In genomic region chr2:109470121-109470921, GRCh38 we compare ENCODE assay signal across 8 cellular contexts.
DNase-seq lines count a peak whose midpoint lies in the region; ATAC-seq and TF ChIP-seq lines count a peak whose summit lies in the region.

No MANE protein-coding gene starts in this region.

- peaks cover 86% of the 10 kb centered on the region for H3K4me1 Mint-ChIP-seq in osteocyte (ENCODE audit: unreplicated experiment)

- no peaks in the 10 kb centered on the region for H3K27me3 ChIP-seq in brain microvascular endothelial cell (replicated peaks)

- no peaks in the 10 kb centered on the region for H3K27me3 Mint-ChIP-seq in osteocyte (ENCODE audit: unreplicated experiment)

- peak overlapping the region; percentile 1 for H3K4me3 Mint-ChIP-seq in osteocyte (ENCODE audit: unreplicated experiment)

- peak; percentile 81 for ATAC-seq in GM18868 (IDR thresholded peaks at IDR 0.05; ENCODE audit: unreplicated experiment)

- DNase-seq in HK-2 (ENCODE audit: unreplicated experiment): peak; percentile 14
- peak; percentile 40 for DNase-seq in brain microvascular endothelial cell
- peak; percentile 92 for DNase-seq in osteocyte (ENCODE audit: extremely low spot score, unreplicated experiment)
- no peak for DNase-seq in cerebellar cortex (ENCODE audit: low spot score)
- no peak for DNase-seq in HUDEP-2 (lab: John Stamatoyannopoulos, UW; ENCODE audit: unreplicated experiment in 76 of 76)
- DNase-seq in coronary artery (ENCODE audit: low spot score): no peak
- DNase-seq in NCI-H1694 (lab: John Stamatoyannopoulos, UW): no peak

- no peaks in the 10 kb centered on the region for H3K9me3 Mint-ChIP-seq in osteocyte (ENCODE audit: unreplicated experiment)

- H3K27ac Mint-ChIP-seq in osteocyte (ENCODE audit: unreplicated experiment): peak overlapping the region; percentile 98

- H3K27ac ChIP-seq in brain microvascular endothelial cell: peak overlapping the region; percentile 3
- peak overlapping the region in 1 of 2 donors; percentile 73 for H3K27ac ChIP-seq in coronary artery

- TF ChIP-seq CTCF in brain microvascular endothelial cell (IDR thresholded peaks at IDR 0.05; ENCODE audit: low read depth, low read length, missing control alignments): no peak
- no peak for TF ChIP-seq CTCF in osteocyte (IDR thresholded peaks at IDR 0.05)
- TF ChIP-seq CTCF in coronary artery (IDR thresholded peaks at IDR 0.05): no peak

- H3K4me3 ChIP-seq in brain microvascular endothelial cell (ENCODE audit: low read depth, low read length): no peak overlapping the region
- H3K4me3 ChIP-seq in coronary artery: no peak overlapping the region

- peaks cover 8% of the 10 kb centered on the region for H3K36me3 Mint-ChIP-seq in osteocyte (ENCODE audit: unreplicated experiment)

- H3K36me3 ChIP-seq in brain microvascular endothelial cell (replicated peaks): no peaks in the 10 kb centered on the region

- in situ Hi-C loops in brain microvascular endothelial cell (cut with HindIII; ENCODE audit: low pct_ligation_motif_present, low sequenced_read_pairs): no loop called here

Comparison
In these comparisons a context has a peak if more than half of its experiments do, and no peak if none do; other contexts are left out.
1. DNase-seq: peak in HK-2 (single experiment), brain microvascular endothelial cell (single experiment) and osteocyte (single experiment); none in cerebellar cortex (single experiment), HUDEP-2 (0 of 76), coronary artery (single experiment) and NCI-H1694 (single experiment).